1 cellular context compared by ENCODE assay signal in genomic region chr9:109953300-109953699, GRCh38.
TF ChIP-seq lines count a peak whose summit lies in the region.

No MANE protein-coding gene starts in this region.

TF ChIP-seq in GM23338, 12 proteins besides CTCF, POLR2A, EP300 and RAD21 (continued from another document):
- TF ChIP-seq ZNF462 (CRISPR knock-in tag; IDR thresholded peaks at IDR 0.05) (no peak), ETS1 (IDR thresholded peaks at IDR 0.05) (no peak), STAT1 (IDR thresholded peaks at IDR 0.05; ENCODE audit: unreplicated experiment) (no peak), NANOG (IDR thresholded peaks at IDR 0.05; ENCODE audit: borderline replicate concordance) (no peak), ZNF331 (CRISPR knock-in tag; IDR thresholded peaks at IDR 0.05; ENCODE audit: low read depth) (no peak), JUNB (IDR thresholded peaks at IDR 0.05; ENCODE audit: unreplicated experiment) (no peak), EZH2phosphoT487 (IDR thresholded peaks at IDR 0.05; ENCODE audit: unreplicated experiment) (no peak)
